In genomic region chr16:87264634-87265033, GRCh38 we compare ENCODE assay signal across 15 cellular contexts. TPM values are rescaled to one million over a fixed set of nuclear protein-coding genes. Genes with fewer than 3 reads are reported as not detected.
A peak's percentile ranks its signal among the peaks of the same experiment; 100 is the strongest.
DNase-seq lines count a peak whose midpoint lies in the region; ATAC-seq and TF ChIP-seq lines count a peak whose summit lies in the region.
"Had no signal": no experiment of that assay in that cellular context is flagged by ENCODE, and none has a peak within 500 bp of the region (broad histone marks: within the 10 kb centered on the region; RNA-seq: fewer than 3 reads in every experiment).

No MANE protein-coding gene starts in this region.

- ATAC-seq in IMR-90 (ENCODE audit: low read depth) (no peak), left lung (no peak)
- ATAC-seq: K562 had no signal

- no peak overlapping the region for H3K14ac ChIP-seq in IMR-90 (replicated peaks; ENCODE audit: low read depth, low read length)

- no peak overlapping the region for H2AK9ac ChIP-seq in IMR-90 (replicated peaks; ENCODE audit: low read depth, low read length, poor library complexity)

- no peak overlapping the region for H4K8ac ChIP-seq in IMR-90 (ENCODE audit: low read depth in 2 of 2, low read length in 2 of 2)

- peaks cover 36% of the 10 kb centered on the region for H3K4me1 Mint-ChIP-seq in endodermal cell
- peaks cover 11% of the 10 kb centered on the region for H3K4me1 Mint-ChIP-seq in osteocyte (ENCODE audit: unreplicated experiment)
- H3K4me1 Mint-ChIP-seq in activated T-cell treated with anti-CD3 and anti-CD28 coated beads, Interleukin-2, amount 50 U/mL, for 24 hours (ENCODE audit: low read depth), result no peaks in the 10 kb centered on the region

- no peak overlapping the region for H2BK5ac ChIP-seq in IMR-90 (ENCODE audit: low read depth, low read length, poor library complexity, severe bottlenecking)

- CTCF ChIA-PET in IMR-90 (lab: Yijun Ruan, JAX), result interaction anchor here (1.7 kb wide), 1 partner anchor 202 kb away, joined by 3 read pairs; no protein-coding TSS in a partner anchor

- H3K27me3 Mint-ChIP-seq in endodermal cell (ENCODE audit: insufficient read depth), result peaks cover 1% of the 10 kb centered on the region
- H3K27me3 Mint-ChIP-seq in osteocyte (ENCODE audit: unreplicated experiment), result no peaks in the 10 kb centered on the region
- no peaks in the 10 kb centered on the region for H3K27me3 Mint-ChIP-seq in activated T-cell treated with anti-CD3 and anti-CD28 coated beads, Interleukin-2, amount 50 U/mL, for 24 hours

- H3K27ac ChIP-seq in BLaER1 treated with 17β-estradiol and CSF1 and Interleukin-3, amounts not matched to agents 10 nM and 100 nM, result no peak overlapping the region
- H3K27ac ChIP-seq in IMR-90 (ENCODE audit: insufficient read depth, low read length), result no peak overlapping the region
- H3K27ac ChIP-seq in endodermal cell (ENCODE audit: low read depth, low read length), result no peak overlapping the region
- H3K27ac ChIP-seq in left lung, result no peak overlapping the region

- in situ Hi-C loops in IMR-90 (cut with MboI; ENCODE audit: low sequenced_read_pairs), result no loop called here

- H4K91ac ChIP-seq in IMR-90 (ENCODE audit: insufficient read depth, low read depth, low read length), result no peak overlapping the region

- POLR2A ChIA-PET in IMR-90 (lab: Charles Lee; ENCODE audit: unreplicated experiment), result no interaction called here

- H3K79me1 ChIP-seq in IMR-90 (ENCODE audit: low read depth in 1 of 2, low read length in 2 of 2), result no peaks in the 10 kb centered on the region

- H4K20me1 ChIP-seq in BLaER1 treated with 17β-estradiol and CSF1 and Interleukin-3, amounts not matched to agents 10 nM and 100 nM, result no peaks in the 10 kb centered on the region
- H4K20me1 ChIP-seq in IMR-90 (ENCODE audit: insufficient read depth, low read length), result no peaks in the 10 kb centered on the region

- H3K9me3 ChIP-seq in BLaER1 treated with 17β-estradiol and CSF1 and Interleukin-3, amounts not matched to agents 10 nM and 100 nM (replicated peaks in 1 of 11), result peaks cover 25 to 62% (median 44%) of the 10 kb centered on the region in 11 experiments
- H3K9me3 ChIP-seq in IMR-90 (ENCODE audit: control insufficient read depth, insufficient read depth, low read length), result peaks cover 12% of the 10 kb centered on the region
- no peaks in the 10 kb centered on the region for H3K9me3 ChIP-seq in endodermal cell (ENCODE audit: control insufficient read depth, low read length)
- no peaks in the 10 kb centered on the region for H3K9me3 ChIP-seq in left lung
- H3K9me3 ChIP-seq: BE2C had no signal

- H3K9me3 Mint-ChIP-seq in endodermal cell (peaks cover 6% of the 10 kb centered on the region), osteocyte (ENCODE audit: unreplicated experiment) (peaks cover 5% of the 10 kb centered on the region)
- peaks cover 17% of the 10 kb centered on the region for H3K9me3 Mint-ChIP-seq in activated T-cell treated with anti-CD3 and anti-CD28 coated beads, Interleukin-2, amount 50 U/mL, for 24 hours

- peaks cover 0 to 52% (median 33%) of the 10 kb centered on the region in 10 experiments; a peak in 17 of 20 replicates for H3K4me1 ChIP-seq in BLaER1 treated with 17β-estradiol and CSF1 and Interleukin-3, amounts not matched to agents 10 nM and 100 nM
- H3K4me1 ChIP-seq in IMR-90 (ENCODE audit: control insufficient read depth, insufficient read depth, low read length) (no peaks in the 10 kb centered on the region), endodermal cell (ENCODE audit: control insufficient read depth, insufficient read depth, low read length) (peaks cover 20% of the 10 kb centered on the region), left lung (no peaks in the 10 kb centered on the region)
- H3K4me1 ChIP-seq: BE2C had no signal

- WGBS in IMR-90 (ENCODE audit: extremely low coverage in 2 of 2, insufficient read length in 1 of 2), 2 experiments, result no CpG with 5 or more reads among the region's 2 CpGs
- WGBS in endodermal cell (ENCODE audit: insufficient coverage in 1 of 2, insufficient read length in 1 of 2), 2 experiments, result 32 to 67% methylated on average over 1 to 2 of the region's 2 CpGs

- H3K36me3 Mint-ChIP-seq in endodermal cell (ENCODE audit: low read depth) (peaks cover 8% of the 10 kb centered on the region), osteocyte (ENCODE audit: unreplicated experiment) (peaks cover 6% of the 10 kb centered on the region)
- peaks cover 2% of the 10 kb centered on the region for H3K36me3 Mint-ChIP-seq in activated T-cell treated with anti-CD3 and anti-CD28 coated beads, Interleukin-2, amount 50 U/mL, for 24 hours (ENCODE audit: low read depth)

- TF ChIP-seq RAD21 in IMR-90 (IDR thresholded peaks at IDR 0.05; ENCODE audit: low read length), result no peak

- H3K4me3 ChIP-seq in BLaER1 treated with 17β-estradiol and CSF1 and Interleukin-3, amounts not matched to agents 10 nM and 100 nM, result peak overlapping the region in 1 of 10 experiments; percentile 19; a peak in 1 of 20 replicates
- H3K4me3 ChIP-seq in IMR-90 (ENCODE audit: insufficient read depth, low read depth, low read length) (no peak overlapping the region), endodermal cell (ENCODE audit: low read length) (peak overlapping the region; percentile 11), left lung (no peak overlapping the region)
- H3K4me3 ChIP-seq: K562 had no signal

- no peak overlapping the region for H3K4ac ChIP-seq in IMR-90 (ENCODE audit: low read depth, low read length)

- intact Hi-C loops in IMR-90 (cut with micrococcal nuclease), result no loop called here
- intact Hi-C loops in left lung (cut with DNase I), result no loop called here

- peak overlapping the region; percentile 18 for H2AFZ ChIP-seq in IMR-90 (replicated peaks; ENCODE audit: low read length, poor library complexity)

- TF ChIP-seq POLR2A in IMR-90 (IDR thresholded peaks at IDR 0.05; ENCODE audit: low read depth, low read length), result no peak

- no peak overlapping the region for H3K9ac ChIP-seq in BLaER1 treated with 17β-estradiol and CSF1 and Interleukin-3, amounts not matched to agents 10 nM and 100 nM
- no peak overlapping the region for H3K9ac ChIP-seq in IMR-90 (ENCODE audit: low read depth, low read length)
- H3K9ac ChIP-seq in endodermal cell (ENCODE audit: extremely low read depth, low read length, poor library complexity, severe bottlenecking), result no peak overlapping the region

- peak overlapping the region; percentile 8 for H3K4me3 Mint-ChIP-seq in endodermal cell
- no peak overlapping the region for H3K4me3 Mint-ChIP-seq in osteocyte (ENCODE audit: unreplicated experiment)
- no peak overlapping the region for H3K4me3 Mint-ChIP-seq in activated T-cell treated with anti-CD3 and anti-CD28 coated beads, Interleukin-2, amount 50 U/mL, for 24 hours

- no peaks in the 10 kb centered on the region for H3K9me1 ChIP-seq in IMR-90 (ENCODE audit: insufficient read depth, low read length)

- H3K27me3 ChIP-seq in BLaER1 treated with 17β-estradiol and CSF1 and Interleukin-3, amounts not matched to agents 10 nM and 100 nM, result no peaks in the 10 kb centered on the region
- peaks cover 24% of the 10 kb centered on the region for H3K27me3 ChIP-seq in IMR-90 (ENCODE audit: control insufficient read depth, insufficient read depth, low read length)
- no peaks in the 10 kb centered on the region for H3K27me3 ChIP-seq in endodermal cell (ENCODE audit: control insufficient read depth, insufficient read depth, low read length, poor library complexity, severe bottlenecking)
- H3K27me3 ChIP-seq in left lung, result no peaks in the 10 kb centered on the region
- H3K27me3 ChIP-seq: BE2C had no signal

- H4K5ac ChIP-seq in IMR-90 (ENCODE audit: low read depth, low read length), result no peak overlapping the region

- no peak overlapping the region for H3K18ac ChIP-seq in IMR-90 (ENCODE audit: low read depth, low read length)

- no peak overlapping the region for H2BK120ac ChIP-seq in IMR-90 (ENCODE audit: low read depth, low read length)

- H3K4me2 ChIP-seq in BLaER1 treated with 17β-estradiol and CSF1 and Interleukin-3, amounts not matched to agents 10 nM and 100 nM, result peak overlapping the region in 10 of 11 experiments; percentile 13 to 78 (median 66); a peak in 19 of 22 replicates
- H3K4me2 ChIP-seq in IMR-90 (ENCODE audit: low read depth, low read length), result no peak overlapping the region

- H3K23ac ChIP-seq in IMR-90 (ENCODE audit: low read depth, low read length), result no peak overlapping the region

- dilution Hi-C loops in IMR-90 (cut with HindIII; ENCODE audit: low sequenced_read_pairs, unreplicated experiment), result no loop called here

- peaks cover 0 to 4% (median 0%) of the 10 kb centered on the region in 11 experiments; a peak in 2 of 22 replicates for H3K36me3 ChIP-seq in BLaER1 treated with 17β-estradiol and CSF1 and Interleukin-3, amounts not matched to agents 10 nM and 100 nM
- H3K36me3 ChIP-seq in IMR-90 (ENCODE audit: control insufficient read depth, insufficient read depth, low read length) (no peaks in the 10 kb centered on the region), endodermal cell (ENCODE audit: control insufficient read depth, insufficient read depth, low read length) (no peaks in the 10 kb centered on the region), left lung (no peaks in the 10 kb centered on the region)
- H3K36me3 ChIP-seq: BE2C had no signal

- H2BK20ac ChIP-seq in IMR-90 (ENCODE audit: low read depth, low read length), result no peak overlapping the region

- no peak overlapping the region for H2AK5ac ChIP-seq in IMR-90 (ENCODE audit: low read depth, low read length)

- DNase-seq in IMR-90 (no peak), endodermal cell (no peak), osteocyte (ENCODE audit: extremely low spot score, unreplicated experiment) (no peak), left lung (no peak), SW480 (ENCODE audit: low spot score) (no peak), midbrain (lab: John Stamatoyannopoulos, UW) (no peak)
- DNase-seq in activated T-cell treated with anti-CD3 and anti-CD28 coated beads, Interleukin-2, amount 50 U/mL, for 24 hours, result no peak
- DNase-seq: BE2C, DMS 273 treated with DMSO at 0.1 percent for 48 hours, NCI-H1436 treated with DMSO at 0.1 percent for 48 hours, NCI-H446 treated with DMSO at 0.1 percent for 48 hours, NCI-H774, SIG-M5 had no signal

- H3K27ac Mint-ChIP-seq in endodermal cell (peak overlapping the region; percentile 72), osteocyte (ENCODE audit: unreplicated experiment) (peak overlapping the region; percentile 54)
- no peak overlapping the region for H3K27ac Mint-ChIP-seq in activated T-cell treated with anti-CD3 and anti-CD28 coated beads, Interleukin-2, amount 50 U/mL, for 24 hours

- H2BK15ac ChIP-seq in IMR-90 (ENCODE audit: low read depth, low read length), result no peak overlapping the region

- BruUV-seq in IMR-90 (replicated peaks; lab: Mats Ljungman, UMichigan), result no TSS peak

- no peak overlapping the region for H3K56ac ChIP-seq in IMR-90 (ENCODE audit: extremely low read depth, insufficient read depth, low read length)

- no peak for TF ChIP-seq CTCF in IMR-90 (conservative IDR thresholded peaks at IDR 0.05; ENCODE audit: low read depth, low read length)
- TF ChIP-seq CTCF in endodermal cell (conservative IDR thresholded peaks at IDR 0.05), result no peak
- no peak for TF ChIP-seq CTCF in osteocyte (IDR thresholded peaks at IDR 0.05)
- no peak for TF ChIP-seq CTCF in left lung (IDR thresholded peaks at IDR 0.05)

RNA-seq across cellular contexts. Expression of gene C16orf95, which starts 52.6 kb away (rescaled TPM):
- total RNA-seq in IMR-90 (2012; rRNA removed) (1.9 and 2.0 TPM in 2 replicates), endodermal cell (1 to 10 TPM; 6.4 to 7.8 TPM), osteocyte (5.0 and 8.3 TPM in 2 replicates), left lung (1 to 10 TPM; 2.3 to 6.7 TPM)
- polyA plus RNA-seq in IMR-90 (2012; rRNA removed), result 3.8 and 4.7 TPM in 2 replicates
- polyA plus RNA-seq in IMR-90 (2012; cell fraction: cytosol; rRNA removed), result 3.7 and 6.4 TPM in 2 replicates
- 4.1 and 7.4 TPM in 2 replicates for polyA plus RNA-seq in IMR-90 (2012; cell fraction: nucleus; rRNA removed; ENCODE audit: low replicate concordance)
- 5.7 TPM for polyA plus RNA-seq in endodermal cell (2013, experiment 1 of 2)
- polyA plus RNA-seq in endodermal cell (2013, experiment 2 of 2), result 6.0 TPM
